In genomic region chr19:15318241-15318691, GRCh38 we compare ENCODE assay signal across 9 cellular contexts. TPM values are rescaled to one million over a fixed set of nuclear protein-coding genes. Genes with fewer than 3 reads are reported as not detected.
A peak's percentile ranks its signal among the peaks of the same experiment; 100 is the strongest.
DNase-seq lines count a peak whose midpoint lies in the region; ATAC-seq, FAIRE-seq and TF ChIP-seq lines count a peak whose summit lies in the region.
"Had no signal": no experiment of that assay in that cellular context is flagged by ENCODE, and none has a peak within 500 bp of the region (broad histone marks: within the 10 kb centered on the region; RNA-seq: fewer than 3 reads in every experiment).

No MANE protein-coding gene starts in this region.

- H4K20me1 ChIP-seq in K562 (replicated peaks; ENCODE audit: control insufficient read depth, insufficient read depth, low read length), result peaks cover 85% of the 10 kb centered on the region

- peaks cover 3% of the 10 kb centered on the region for H3K9me1 ChIP-seq in K562 (ENCODE audit: control insufficient read depth, insufficient read depth, low read length)

- peak overlapping the region; percentile 87 to 100 (median 97) for H3K27ac Mint-ChIP-seq in naive B cell

- no TSS peak for BruUV-seq in K562 (replicated peaks; lab: Mats Ljungman, UMichigan)

- peaks cover 0 to 9% of the 10 kb centered on the region in 2 donors for H3K36me3 Mint-ChIP-seq in naive B cell

- H3K79me2 ChIP-seq in K562 (ENCODE audit: control insufficient read depth, insufficient read depth, low read length), result peaks cover 98% of the 10 kb centered on the region

- peak; percentile 67 for FAIRE-seq in K562 (lab: Jason Lieb, UNC)

- POLR2A ChIA-PET in K562 (lab: Yijun Ruan, JAX), result interaction anchor here (1.4 to 1.9 kb wide), 4 partner anchors 10 to 19 kb away, joined by 3 to 8 read pairs (median 6); no protein-coding TSS in a partner anchor

- H3K9me3 Mint-ChIP-seq in naive B cell, result no peaks in the 10 kb centered on the region

- CTCF ChIA-PET in K562 (lab: Yijun Ruan, JAX; ENCODE audit: low intra/inter-chr PET ratio), result no interaction called here

- no peak for TF ChIP-seq RAD21 in K562 (CRISPR knock-in tag; conservative IDR thresholded peaks at IDR 0.05 in 1 of 2, IDR thresholded peaks at IDR 0.05 in 1 of 2)

- 41% methylated on average over 6 of the region's 6 CpGs for WGBS in right cardiac atrium
- 80% methylated on average over 6 of the region's 6 CpGs for WGBS in K562 (ENCODE audit: insufficient coverage, low coverage, missing lambda C conversion rate)

- TF ChIP-seq CTCF in cardiac muscle cell (IDR thresholded peaks at IDR 0.05; ENCODE audit: low read depth, low read length) (no peak), K562 (IDR thresholded peaks at IDR 0.05 in 2 of 3, conservative IDR thresholded peaks at IDR 0.05 in 1 of 3; ENCODE audit: insufficient read depth in 2 of 3, low read depth in 1 of 3, low read length in 3 of 3) (no peak), upper lobe of right lung (IDR thresholded peaks at IDR 0.05) (no peak)

- peaks cover 71 to 98% (median 82%) of the 10 kb centered on the region in 3 donors for H3K4me1 Mint-ChIP-seq in naive B cell

- in situ Hi-C loops in K562 (cut with MboI), result no loop called here

- no peaks in the 10 kb centered on the region for H3K36me3 ChIP-seq in cardiac muscle cell
- peaks cover 27% of the 10 kb centered on the region for H3K36me3 ChIP-seq in K562 (ENCODE audit: control insufficient read depth, insufficient read depth, low read length)
- H3K36me3 ChIP-seq in upper lobe of right lung, result no peaks in the 10 kb centered on the region
- H3K36me3 ChIP-seq: BE2C had no signal

- H3K4me3 Mint-ChIP-seq in naive B cell, result peak overlapping the region; percentile 53 to 81 (median 74)

- ATAC-seq in right cardiac atrium (no peak), K562 (no peak), naive B cell (ENCODE audit: low read depth in 2 of 2) (peak; percentile 91 to 94), upper lobe of right lung (peak; percentile 57), HG03521 (IDR thresholded peaks at IDR 0.05; ENCODE audit: unreplicated experiment) (no peak)

- H3K4me1 ChIP-seq in cardiac muscle cell (ENCODE audit: low read depth) (peaks cover 54% of the 10 kb centered on the region), right cardiac atrium (ENCODE audit: control insufficient read depth, insufficient read depth, low read length) (peaks cover 41% of the 10 kb centered on the region), K562 (replicated peaks in 1 of 2; ENCODE audit: control insufficient read depth in 2 of 2, insufficient read depth in 2 of 2, low read length in 2 of 2) (peaks cover 12% of the 10 kb centered on the region in 2 experiments; a peak in 4 of 5 replicates), upper lobe of right lung (peaks cover 91% of the 10 kb centered on the region)

- H3K9ac ChIP-seq in K562 (ENCODE audit: insufficient read depth in 1 of 2, low read depth in 2 of 2, low read length in 2 of 2), result no peak overlapping the region

- intact Hi-C loops in right cardiac atrium (cut with DNase I) (no loop called here), K562 (cut with micrococcal nuclease) (no loop called here), upper lobe of right lung (cut with DNase I) (no loop called here)

- no peaks in the 10 kb centered on the region for H3K27me3 Mint-ChIP-seq in naive B cell

- H2AFZ ChIP-seq in K562 (ENCODE audit: low read depth, low read length), result no peak overlapping the region

- DNase-seq in cardiac muscle cell (ENCODE audit: low read depth in 1 of 2, low spot score in 1 of 2) (no peak), right cardiac atrium (no peak), K562 (ENCODE audit: extremely low read depth in 1 of 4, low spot score in 3 of 4) (no peak), naive B cell (peak; percentile 72), upper lobe of right lung (no peak), activated gamma-delta T cell (lab: John Stamatoyannopoulos, UW) (no peak), NCI-H345 treated with DMSO at 0.1 percent for 48 hours (lab: John Stamatoyannopoulos, UW; ENCODE audit: unreplicated experiment) (no peak)
- DNase-seq: BE2C had no signal

- H3K27me3 ChIP-seq in cardiac muscle cell (no peaks in the 10 kb centered on the region), right cardiac atrium (ENCODE audit: control insufficient read depth, insufficient read depth) (no peaks in the 10 kb centered on the region), K562 (ENCODE audit: control insufficient read depth in 2 of 2, insufficient read depth in 2 of 2, low read length in 2 of 2) (no peaks in the 10 kb centered on the region), upper lobe of right lung (no peaks in the 10 kb centered on the region)
- H3K27me3 ChIP-seq: BE2C had no signal

- TF ChIP-seq POLR2A in K562 (conservative IDR thresholded peaks at IDR 0.05), result no peak

- no peak overlapping the region for H3K4me3 ChIP-seq in cardiac muscle cell
- no peak overlapping the region for H3K4me3 ChIP-seq in right cardiac atrium (ENCODE audit: low read length)
- no peak overlapping the region for H3K4me3 ChIP-seq in K562
- no peak overlapping the region for H3K4me3 ChIP-seq in upper lobe of right lung

- no peak overlapping the region for H3K4me2 ChIP-seq in K562 (ENCODE audit: insufficient read depth, low read length)

- peak overlapping the region; percentile 4 for H3K27ac ChIP-seq in cardiac muscle cell
- H3K27ac ChIP-seq in right cardiac atrium (ENCODE audit: low read length), result no peak overlapping the region
- H3K27ac ChIP-seq in K562 (ENCODE audit: extremely low read depth, low read depth, low read length), result no peak overlapping the region
- peak overlapping the region; percentile 37 for H3K27ac ChIP-seq in upper lobe of right lung

- H3K9me3 ChIP-seq in cardiac muscle cell (ENCODE audit: low read depth) (no peaks in the 10 kb centered on the region), right cardiac atrium (ENCODE audit: control insufficient read depth, low read length) (no peaks in the 10 kb centered on the region), K562 (replicated peaks; ENCODE audit: control insufficient read depth, insufficient read depth, low read depth, low read length) (no peaks in the 10 kb centered on the region), upper lobe of right lung (no peaks in the 10 kb centered on the region)
- H3K9me3 ChIP-seq: BE2C had no signal

- TF ChIP-seq EP300 in K562 (IDR thresholded peaks at IDR 0.05; ENCODE audit: low read length), result no peak

TF ChIP-seq in K562, 482 proteins besides CTCF, POLR2A, EP300 and RAD21:
- TF ChIP-seq MIER1 (IDR thresholded peaks at IDR 0.05; ENCODE audit: low read depth) (no peak), NFIX (CRISPR knock-in tag; IDR thresholded peaks at IDR 0.05; ENCODE audit: low read depth) (no peak), E2F5 (CRISPR knock-in tag; IDR thresholded peaks at IDR 0.05) (no peak), SRSF1 (IDR thresholded peaks at IDR 0.05; ENCODE audit: low read depth, low read length) (no peak), SETDB1 (IDR thresholded peaks at IDR 0.05; ENCODE audit: low read length) (no peak), NFYB (IDR thresholded peaks at IDR 0.05; ENCODE audit: extremely low read depth, insufficient read length) (no peak), MXD1 (CRISPR knock-in tag; IDR thresholded peaks at IDR 0.05; ENCODE audit: borderline replicate concordance, poor library complexity, severe bottlenecking) (no peak)

RNA-seq across cellular contexts. Expression of gene BRD4, which starts 14.1 kb away (rescaled TPM):
- 25.9 and 42.5 TPM in 2 replicates for total RNA-seq in cardiac muscle cell
- 86.1 and 109 TPM in 2 replicates for polyA plus RNA-seq in cardiac muscle cell
- 10 to 100 TPM; 51.1 to 62.8 (median 59.2) TPM for total RNA-seq in right cardiac atrium
- polyA plus RNA-seq in right cardiac atrium, result 29.6 TPM
- 157 and 305 TPM in 2 replicates for total RNA-seq in K562 (2011; cell fraction: chromatin; rRNA removed; ENCODE audit: low replicate concordance)
- total RNA-seq in K562 (2011; cell fraction: nucleolus; rRNA removed), result 129 and 134 TPM in 2 replicates
- 133 and 164 TPM in 2 replicates for total RNA-seq in K562 (2011; cell fraction: nucleoplasm; rRNA removed)
- total RNA-seq in K562 (2014; rRNA removed), result 15.6 and 24.0 TPM in 2 replicates
- 11.3 and 13.0 TPM in 2 replicates for total RNA-seq in K562 (2014; rRNA removed; fragmentation: Illumina TruSeq; extraction: Trizol)
- 16.1 and 18.2 TPM in 2 replicates for total RNA-seq in K562 (2015; rRNA removed; fragmentation: Illumina TruSeq; extraction: Trizol)
- 93.7 and 105 TPM in 2 replicates for total RNA-seq in K562 (2021)
- 8.9 and 11.0 TPM in 2 replicates for polyA plus RNA-seq in K562 (2011; rRNA removed)
- 5.8 and 8.4 TPM in 2 replicates for polyA plus RNA-seq in K562 (2011; cell fraction: cytosol; rRNA removed)
- 36.9 and 48.9 TPM in 2 replicates for polyA plus RNA-seq in K562 (2011; cell fraction: nucleus; rRNA removed)
- 61.3 and 74.1 TPM in 2 replicates for polyA plus RNA-seq in K562 (2012)
- 35.3 and 43.4 TPM in 2 replicates for polyA plus RNA-seq in K562 (2014; fragmentation: Illumina TruSeq; extraction: Trizol)
- polyA plus RNA-seq in K562 (2014; fragmentation: Nextera tagmentation; extraction: Ambion mirVana), result 1 to 10 TPM; 1.8 to 5.4 TPM
- polyA plus RNA-seq in K562 (2014; rRNA removed), result 23.3 and 24.3 TPM in 2 replicates
- polyA minus RNA-seq in K562 (2011; rRNA and poly(A)+ RNA removed), result 14.6 and 17.9 TPM in 2 replicates
- 36.5 and 50.1 TPM in 2 replicates for polyA minus RNA-seq in K562 (2011; cell fraction: cytosol; rRNA and poly(A)+ RNA removed)
- polyA minus RNA-seq in K562 (2011; cell fraction: nucleus; rRNA and poly(A)+ RNA removed), result 35.0 and 50.0 TPM in 2 replicates
- polyA plus RNA-seq in naive B cell (ENCODE audit: low read depth in 6 of 6), result 10 to 100 TPM; 13.5 to 51.9 (median 18.4) TPM
- total RNA-seq in upper lobe of right lung, result 101 TPM

Comparison
In these comparisons a context has a peak if more than half of its experiments do, and no peak if none do; other contexts are left out.
1. H3K27ac ChIP-seq: peak in cardiac muscle cell (single experiment) and upper lobe of right lung (single experiment); none in right cardiac atrium (single experiment) and K562 (single experiment).
2. ATAC-seq: peak in naive B cell (2 of 2) and upper lobe of right lung (single experiment); none in right cardiac atrium (0 of 2), K562 (single experiment) and HG03521 (single experiment).